In genomic region chr2:96739633-96740428, GRCh38 we compare ENCODE assay signal across 7 cellular contexts. TPM values are rescaled to one million over a fixed set of nuclear protein-coding genes. Genes with fewer than 3 reads are reported as not detected.
DNase-seq lines count a peak whose midpoint lies in the region; ATAC-seq and TF ChIP-seq lines count a peak whose summit lies in the region.

LMAN2L (minus strand) TSS chr2:96740064; CDS start chr2:96740040, 24 bp downstream.

- DNase-seq in NCI-H2029 (lab: John Stamatoyannopoulos, UW) (peak; percentile 97), T-helper 9 cell (peak; percentile 94), astrocyte of the hippocampus (ENCODE audit: low read depth, low spot score) (peak; percentile 98), hepatic stellate cell (ENCODE audit: low spot score) (peak; percentile 97), renal cortical epithelial cell (ENCODE audit: low read depth) (peak; percentile 95)

- TF ChIP-seq POLR2A in GM18505 (IDR thresholded peaks at IDR 0.05; ENCODE audit: borderline replicate concordance, extremely low read depth, insufficient read depth, insufficient read length), result peak; percentile 74

- peak; percentile 98 for ATAC-seq in GM18505 (IDR thresholded peaks at IDR 0.05; ENCODE audit: unreplicated experiment)
- ATAC-seq in HG02973 (IDR thresholded peaks at IDR 0.05; ENCODE audit: unreplicated experiment), result peak; percentile 95

RNA-seq across cellular contexts. Expression of gene LMAN2L, which starts in this region (rescaled TPM):
- 22.1 and 41.2 TPM in 2 replicates for total RNA-seq in renal cortical epithelial cell

Comparison
In these comparisons a context has a peak if more than half of its experiments do, and no peak if none do; other contexts are left out.
1. Peak in every context shown above with its lines: DNase-seq and ATAC-seq.